ENCODE assay signal across 9 cellular contexts in the genomic region with DNA sequence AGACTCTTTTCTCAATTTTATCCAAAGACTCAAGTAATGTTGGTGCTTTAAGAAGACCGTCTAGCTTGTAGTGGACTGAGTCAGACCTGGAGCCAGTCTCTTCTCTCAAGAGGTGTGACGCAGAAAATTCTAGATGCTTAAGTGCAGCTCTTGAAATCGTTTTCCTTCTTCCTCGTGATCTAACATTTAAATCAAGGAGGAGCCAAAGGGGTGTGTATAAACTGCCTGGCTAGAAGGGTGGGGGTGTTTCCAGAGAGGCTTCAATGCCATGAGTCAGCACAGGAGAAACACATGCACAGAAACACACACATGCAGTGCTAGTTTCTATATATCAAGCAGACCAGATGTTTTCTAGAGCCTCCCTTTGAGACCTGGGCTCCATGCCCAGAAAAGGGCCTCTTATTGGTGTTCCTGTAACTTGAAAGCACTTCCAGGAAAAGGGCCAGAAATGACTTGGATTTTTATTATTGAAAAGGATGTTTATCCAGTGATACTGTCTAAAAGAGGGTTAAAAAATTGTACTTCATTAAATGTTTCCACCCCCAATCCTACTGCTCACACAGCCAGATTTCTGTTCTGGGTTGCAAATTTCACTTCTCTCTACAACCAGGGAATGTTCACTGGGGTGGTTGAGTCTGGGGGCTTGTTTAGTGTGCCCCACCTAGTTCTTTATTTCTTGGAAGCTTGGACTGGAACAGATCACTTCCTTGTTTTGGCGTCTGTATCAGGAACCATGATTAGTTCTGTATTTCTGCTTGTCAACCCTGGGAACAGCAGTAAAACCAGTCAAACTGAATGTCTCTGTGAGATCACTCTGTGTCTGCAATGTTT. TPM values are rescaled to one million over a fixed set of nuclear protein-coding genes. Genes with fewer than 3 reads are reported as not detected.
DNase-seq lines count a peak whose midpoint lies in the region; TF ChIP-seq lines count a peak whose summit lies in the region.
"Had no signal": no experiment of that assay in that cellular context is flagged by ENCODE, and none has a peak within 500 bp of the region (broad histone marks: within the 10 kb centered on the region; RNA-seq: fewer than 3 reads in every experiment).

TSS of gene CLIC2 (minus strand) at position 129 of the 831 bp plus-strand sequence. CDS start 187 bp downstream, outside the sequence.

- no peak within 1 kb of the TSS for H3K4me2 ChIP-seq in OCI-LY7 (ENCODE audit: low read length)

- BruUV-seq in OCI-LY7 (replicated peaks; lab: Mats Ljungman, UMichigan): no TSS peak

- no peaks in the 10 kb centered on the region for H4K20me1 ChIP-seq in OCI-LY7 (ENCODE audit: insufficient read depth, low read length)

- DNase-seq in NCI-H345 (lab: John Stamatoyannopoulos, UW) (peak; percentile 38), NCI-H345 treated with DMSO at 0.1 percent for 48 hours (lab: John Stamatoyannopoulos, UW; ENCODE audit: unreplicated experiment) (no peak), KBM-7 (peak; percentile 61), breast epithelium (ENCODE audit: low spot score in 2 of 2) (no peak), myocyte (ENCODE audit: low read depth) (peak; percentile 18), OCI-LY7 (ENCODE audit: low spot score) (no peak), GM10248 (ENCODE audit: extremely low spot score) (no peak), G401 (ENCODE audit: low spot score) (no peak)

- no peaks in the 10 kb centered on the region for H3K27me3 ChIP-seq in breast epithelium

- H3K27ac ChIP-seq in breast epithelium (peak within 1 kb of the TSS; percentile 17 to 58), OCI-LY7 (ENCODE audit: low read depth, low read length, poor library complexity, severe bottlenecking) (no peak within 1 kb of the TSS)

- H3K36me3 ChIP-seq in breast epithelium (no peaks in the 10 kb centered on the region), OCI-LY7 (ENCODE audit: insufficient read depth, low read length) (no peaks in the 10 kb centered on the region)

- no peaks in the 10 kb centered on the region for H3K9me2 ChIP-seq in OCI-LY7 (ENCODE audit: insufficient read depth, low read length)

- no peak for TF ChIP-seq CTCF in breast epithelium (IDR thresholded peaks at IDR 0.05)
- no peak for TF ChIP-seq CTCF in OCI-LY7 (conservative IDR thresholded peaks at IDR 0.05; ENCODE audit: low read length)
- TF ChIP-seq CTCF in GM10248 (IDR thresholded peaks at IDR 0.05; ENCODE audit: control extremely low read depth, extremely low read depth, low read depth, missing control alignments): no peak

- in situ Hi-C loops in KBM-7 (cut with MboI; ENCODE audit: low pct_unique_long_range_greater_than_20kb, low sequenced_read_pairs): no loop called here
- in situ Hi-C loops in G401 (cut with HindIII; ENCODE audit: low sequenced_read_pairs): no loop called here

- H3K4me3 ChIP-seq in breast epithelium (peak within 1 kb of the TSS; percentile 33 to 60 (median 41)), OCI-LY7 (ENCODE audit: low read depth, low read length, poor library complexity, severe bottlenecking) (no peak within 1 kb of the TSS)

- POLR2A ChIA-PET in OCI-LY7 (lab: Charles Lee) (no interaction called here), GM10248 (lab: Yijun Ruan, JAX) (no interaction called here)

- H3K9me3 ChIP-seq in breast epithelium (no peaks in the 10 kb centered on the region), OCI-LY7 (ENCODE audit: low read length) (no peaks in the 10 kb centered on the region)

- no peak within 1 kb of the TSS for H2AFZ ChIP-seq in OCI-LY7 (ENCODE audit: low read length)

- TF ChIP-seq POLR2A in breast epithelium (IDR thresholded peaks at IDR 0.05): no peak

- intact Hi-C loops in breast epithelium (cut with DNase I; ENCODE audit: low total_unique reads): no loop called here
- intact Hi-C loops in OCI-LY7 (cut with micrococcal nuclease; ENCODE audit: unreplicated experiment): no loop called here

- H3K79me2 ChIP-seq in OCI-LY7 (ENCODE audit: insufficient read depth, low read depth, low read length): no peaks in the 10 kb centered on the region

- CTCF ChIA-PET in OCI-LY7 (lab: Charles Lee; ENCODE audit: unreplicated experiment): no interaction called here
- CTCF ChIA-PET in GM10248 (lab: Yijun Ruan, JAX): interaction anchor here (1.4 kb wide), 1 partner anchor 118 kb away, joined by 3 read pairs; no protein-coding TSS in a partner anchor

- no peaks in the 10 kb centered on the region for H3K4me1 ChIP-seq in breast epithelium
- H3K4me1 ChIP-seq in OCI-LY7 (ENCODE audit: insufficient read depth, low read length, poor library complexity, severe bottlenecking): no peaks in the 10 kb centered on the region

RNA-seq across cellular contexts. Expression of gene CLIC2, which starts in this region (rescaled TPM):
- total RNA-seq in breast epithelium (10 to 100 TPM; 10.7 to 23.8 (median 18.4) TPM), myocyte (0.05 and 0.62 TPM in 2 replicates), OCI-LY7 (2022) (not detected in 2 replicates)
- polyA plus RNA-seq in myocyte (2012): 0.06 TPM
- total RNA-seq in OCI-LY7 (2014; rRNA removed; shearing (Covaris generic)): not detected in 2 replicates
- total RNA-seq in G401 (2014; rRNA removed; shearing (Covaris generic)): 1.4 TPM in 1 of 2 replicates, not detected in the other
- polyA plus RNA-seq: BJ had no signal

Comparison
In these comparisons a context has a peak if more than half of its experiments do, and no peak if none do; other contexts are left out.
1. DNase-seq: peak in NCI-H345 (single experiment) and KBM-7 (single experiment); none in NCI-H345 treated with DMSO at 0.1 percent for 48 hours (single experiment), breast epithelium (0 of 2), OCI-LY7 (single experiment), GM10248 (single experiment) and G401 (single experiment).
2. Peak in DNase-seq in myocyte; RNA of the gene not detected or under 1 TPM.